18 cellular contexts compared by ENCODE assay signal in genomic region chr17:378068-378467, GRCh38.
"Had no signal": no experiment of that assay in that cellular context is flagged by ENCODE, and none has a peak within 500 bp of the region (broad histone marks: within the 10 kb centered on the region; RNA-seq: fewer than 3 reads in every experiment).

No MANE protein-coding gene starts in this region.

- H3K4me2 ChIP-seq: hepatocyte had no signal

- H3K79me2 ChIP-seq: hepatocyte had no signal

- H3K4me3 ChIP-seq: hepatocyte, lower lobe of right lung, right atrium auricular region, tibial nerve, uterus had no signal

- ATAC-seq: activated CD8-positive, alpha-beta memory T cell treated with anti-CD3 and anti-CD28 coated beads, Interleukin-2, amount 10 ng/mL, durations not matched to agents 7 days and 5 days; natural killer cell treated with Interleukin-12 subunit alpha and Interleukin-12 subunit beta and Interleukin-15 and Interleukin-18, amount 100 ng/mL, for 72 hours; stimulated activated naive CD8-positive, alpha-beta T cell treated with anti-CD3 and anti-CD28 coated beads, Interleukin-15, Interleukin-2, amounts not matched to agents 100 U/mL and 50 U/mL, for 24 hours had no signal

- H3K27ac ChIP-seq: lower lobe of right lung, uterus had no signal

- H3K27me3 ChIP-seq: hepatocyte, right atrium auricular region, uterus had no signal

- H3K4me1 ChIP-seq: lower lobe of right lung, uterus had no signal

- H3K9me3 ChIP-seq: lower lobe of right lung, right atrium auricular region, tibial nerve, uterus had no signal

- H3K36me3 ChIP-seq: lower lobe of right lung, right atrium auricular region, tibial nerve, uterus had no signal

- DNase-seq: activated B cell treated with CpG ODN at 0.5 μM for 24 hours; activated CD4-positive, alpha-beta memory T cell treated with anti-CD3 and anti-CD28 coated beads, Interleukin-2, amount 10 ng/mL, durations not matched to agents 7 days and 5 days; activated CD4-positive, alpha-beta T cell treated with anti-CD3 and anti-CD28 coated beads for 48 hours; activated CD8-positive, alpha-beta memory T cell treated with anti-CD3 and anti-CD28 coated beads, Interleukin-2, amount 10 ng/mL, durations not matched to agents 7 days and 5 days; activated naive CD4-positive, alpha-beta T cell; activated naive CD8-positive, alpha-beta T cell treated with anti-CD3 and anti-CD28 coated beads for 36 hours; amniotic stem cell; left cardiac atrium; lower lobe of right lung; occipital lobe; stimulated activated CD4-positive, alpha-beta T cell treated with anti-CD3 and anti-CD28 coated beads, Interleukin-2, amount 100 ng/mL, for 24 hours; stimulated activated naive CD8-positive, alpha-beta T cell treated with anti-CD3 and anti-CD28 coated beads, Interleukin-15, Interleukin-2, amounts not matched to agents 100 U/mL and 50 U/mL, for 24 hours; T-helper 2 cell; uterus had no signal
